Comparison of ENCODE assay signal across 30 cellular contexts in genomic region chr12:131038961-131039360, GRCh38.
"Had no signal": no experiment of that assay in that cellular context is flagged by ENCODE, and none has a peak within 500 bp of the region (broad histone marks: within the 10 kb centered on the region; RNA-seq: fewer than 3 reads in every experiment).

No MANE protein-coding gene starts in this region.

- H3K4me1 Mint-ChIP-seq: activated CD4-positive, alpha-beta T cell treated with anti-CD3 and anti-CD28 coated beads, Interleukin-2, amount 10 ng/mL, durations not matched to agents 24 days and 14 days; activated naive CD8-positive, alpha-beta T cell treated with anti-CD3 and anti-CD28 coated beads for 36 hours had no signal

- H3K4me3 Mint-ChIP-seq: activated CD4-positive, alpha-beta memory T cell treated with anti-CD3 and anti-CD28 coated beads for 36 hours; activated CD4-positive, alpha-beta T cell treated with anti-CD3 and anti-CD28 coated beads, Interleukin-2, amount 10 ng/mL, durations not matched to agents 24 days and 14 days; activated naive CD4-positive, alpha-beta T cell treated with anti-CD3 and anti-CD28 coated beads for 36 hours; activated naive CD8-positive, alpha-beta T cell treated with anti-CD3 and anti-CD28 coated beads for 36 hours; activated T-helper 1 cell treated with anti-CD3 and anti-CD28 coated beads, Interleukin-12 subunit alpha, Interleukin-12 subunit beta, Interleukin-2, Interleukin-4 antibody, amounts not matched to agents 30 ng/mL and 10 ng/mL and 1 ng/mL, durations not matched to agents 14 hours and 24 hours and 36 hours; brain; memory B cell; naive thymus-derived CD4-positive, alpha-beta T cell; neural crest cell had no signal

- H3K9me3 ChIP-seq: adrenal gland, ascending aorta, gastrocnemius medialis, testis, uterus had no signal

- H3K4me1 ChIP-seq: adrenal gland, ascending aorta, gastrocnemius medialis, uterus had no signal

- DNase-seq: activated CD4-positive, alpha-beta memory T cell treated with anti-CD3 and anti-CD28 coated beads for 36 hours; activated CD4-positive, alpha-beta T cell treated with anti-CD3 and anti-CD28 coated beads, Interleukin-2, amount 10 ng/mL, durations not matched to agents 24 days and 14 days; activated CD4-positive, CD25-positive, alpha-beta regulatory T cell treated with anti-CD3 and anti-CD28 coated beads, Interleukin-2, amount 50 U/mL, for 72 hours; activated CD8-positive, alpha-beta memory T cell treated with anti-CD3 and anti-CD28 coated beads, Interleukin-2, amount 50 U/mL, for 4 hours; activated effector memory CD4-positive, alpha-beta T cell treated with anti-CD3 and anti-CD28 coated beads, Interleukin-2, amount 50 U/mL, for 16 hours; activated naive CD4-positive, alpha-beta T cell treated with anti-CD3 and anti-CD28 coated beads for 36 hours; activated naive CD8-positive, alpha-beta T cell treated with anti-CD3 and anti-CD28 coated beads for 36 hours; activated T-cell treated with anti-CD3 and anti-CD28 coated beads, Interleukin-2, amount 50 U/mL, for 1 hour; adrenal gland; cerebellar nuclear complex; effector memory CD4-positive, alpha-beta T cell; erythroblast; gastrocnemius medialis; glutamatergic neuron; midbrain; naive thymus-derived CD4-positive, alpha-beta T cell; stimulated activated CD4-positive, alpha-beta T cell treated with anti-CD3 and anti-CD28 coated beads, Interleukin-4, amount 100 ng/mL, for 1 hour; stimulated activated naive CD8-positive, alpha-beta T cell treated with anti-CD3 and anti-CD28 coated beads, Interleukin-15, Interleukin-2, amounts not matched to agents 100 U/mL and 50 U/mL, for 24 hours; T-helper 2 cell; testis; trophoblast cell; uterus had no signal

- ATAC-seq: gastrocnemius medialis; naive thymus-derived CD4-positive, alpha-beta T cell; stimulated activated naive CD8-positive, alpha-beta T cell treated with anti-CD3 and anti-CD28 coated beads, Interleukin-15, Interleukin-2, amounts not matched to agents 100 U/mL and 50 U/mL, for 24 hours had no signal

- H3K36me3 Mint-ChIP-seq: activated CD4-positive, alpha-beta memory T cell treated with anti-CD3 and anti-CD28 coated beads for 36 hours; activated naive CD8-positive, alpha-beta T cell treated with anti-CD3 and anti-CD28 coated beads for 36 hours; brain; naive thymus-derived CD4-positive, alpha-beta T cell had no signal

- H3K27me3 Mint-ChIP-seq: activated CD4-positive, alpha-beta memory T cell treated with anti-CD3 and anti-CD28 coated beads for 36 hours; activated CD4-positive, alpha-beta T cell treated with anti-CD3 and anti-CD28 coated beads, Interleukin-2, amount 10 ng/mL, durations not matched to agents 24 days and 14 days; activated naive CD8-positive, alpha-beta T cell treated with anti-CD3 and anti-CD28 coated beads for 36 hours; naive thymus-derived CD4-positive, alpha-beta T cell had no signal

- H3K27me3 ChIP-seq: adrenal gland, ascending aorta, cardiac muscle cell, gastrocnemius medialis, testis, uterus had no signal

- H3K4me3 ChIP-seq: adrenal gland, ascending aorta, cardiac muscle cell, coronary artery, dorsolateral prefrontal cortex, gastrocnemius medialis, testis, uterus had no signal

- H3K36me3 ChIP-seq: adrenal gland, ascending aorta, gastrocnemius medialis, uterus had no signal

- H3K9me3 Mint-ChIP-seq: activated naive CD8-positive, alpha-beta T cell treated with anti-CD3 and anti-CD28 coated beads for 36 hours; neural crest cell had no signal

- H3K27ac Mint-ChIP-seq: activated CD4-positive, alpha-beta memory T cell treated with anti-CD3 and anti-CD28 coated beads for 36 hours; activated CD4-positive, alpha-beta T cell treated with anti-CD3 and anti-CD28 coated beads, Interleukin-2, amount 10 ng/mL, durations not matched to agents 24 days and 14 days; activated naive CD4-positive, alpha-beta T cell treated with anti-CD3 and anti-CD28 coated beads for 36 hours; activated naive CD8-positive, alpha-beta T cell treated with anti-CD3 and anti-CD28 coated beads for 36 hours; activated T-helper 1 cell treated with anti-CD3 and anti-CD28 coated beads, Interleukin-12 subunit alpha, Interleukin-12 subunit beta, Interleukin-2, Interleukin-4 antibody, amounts not matched to agents 30 ng/mL and 10 ng/mL and 1 ng/mL, durations not matched to agents 14 hours and 24 hours and 36 hours; memory B cell; naive thymus-derived CD4-positive, alpha-beta T cell had no signal

- H3K27ac ChIP-seq: adrenal gland, ascending aorta, cardiac muscle cell, coronary artery, gastrocnemius medialis, testis, uterus had no signal
